In the genomic region with DNA sequence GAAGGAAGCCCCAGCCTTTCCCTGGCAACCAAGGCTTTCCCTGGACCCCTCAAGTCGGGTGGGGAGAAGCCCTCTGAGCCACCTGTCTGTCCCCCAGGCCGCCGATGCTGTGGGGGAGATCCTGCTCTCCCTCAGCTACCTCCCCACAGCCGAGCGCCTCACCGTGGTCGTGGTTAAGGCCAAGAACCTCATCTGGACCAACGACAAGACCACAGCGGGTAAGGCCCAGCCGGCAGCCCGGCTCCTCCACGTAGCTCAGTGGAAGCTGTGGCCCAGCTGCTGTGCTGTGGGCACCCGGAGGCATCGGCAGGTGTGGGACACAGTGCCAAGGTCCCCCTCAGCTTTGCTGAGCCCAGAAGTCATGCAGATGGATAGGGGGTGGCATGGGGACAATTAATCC, we compare ENCODE assay signal across 1 cellular context.
TF ChIP-seq lines count a peak whose summit lies in the region.

No MANE protein-coding gene starts in this region.

TF ChIP-seq in HCT116, 20 proteins besides CTCF, POLR2A, EP300 and RAD21 (continued from another document):
- no peak for TF ChIP-seq TCF7L2 (IDR thresholded peaks at IDR 0.05; ENCODE audit: borderline replicate concordance, extremely low read depth, insufficient read depth, insufficient read length)
